ENCODE assay signal across 8 cellular contexts in genomic region chr1:243325305-243325890, GRCh38.
A peak's percentile ranks its signal among the peaks of the same experiment; 100 is the strongest.
DNase-seq lines count a peak whose midpoint lies in the region; ATAC-seq, FAIRE-seq and TF ChIP-seq lines count a peak whose summit lies in the region.

No MANE protein-coding gene starts in this region.

- no peaks in the 10 kb centered on the region for H3K79me2 ChIP-seq in astrocyte (ENCODE audit: insufficient read depth, low read length)

- no peaks in the 10 kb centered on the region for H4K20me1 ChIP-seq in astrocyte (ENCODE audit: insufficient read depth, low read length)

- H3K9ac ChIP-seq in astrocyte (ENCODE audit: low read length) (no peak overlapping the region), kidney (ENCODE audit: low read length in 2 of 2) (no peak overlapping the region)

- no peaks in the 10 kb centered on the region for H3K27me3 Mint-ChIP-seq in activated naive CD8-positive, alpha-beta T cell treated with anti-CD3 and anti-CD28 coated beads for 36 hours
- no peaks in the 10 kb centered on the region for H3K27me3 Mint-ChIP-seq in astrocyte (ENCODE audit: low read depth, unreplicated experiment)

- CTCF ChIA-PET in HEK293T (lab: Yijun Ruan, JAX) = no interaction called here

- no peak overlapping the region for H3K4me3 Mint-ChIP-seq in activated naive CD8-positive, alpha-beta T cell treated with anti-CD3 and anti-CD28 coated beads for 36 hours
- H3K4me3 Mint-ChIP-seq in astrocyte (ENCODE audit: unreplicated experiment) = no peak overlapping the region

- H3K4me3 ChIP-seq in astrocyte (ENCODE audit: insufficient read depth, low read depth, low read length) (no peak overlapping the region), kidney (ENCODE audit: low read length in 2 of 2) (no peak overlapping the region), upper lobe of left lung (no peak overlapping the region)

- no peaks in the 10 kb centered on the region for H3K9me3 Mint-ChIP-seq in activated naive CD8-positive, alpha-beta T cell treated with anti-CD3 and anti-CD28 coated beads for 36 hours
- no peaks in the 10 kb centered on the region for H3K9me3 Mint-ChIP-seq in astrocyte (ENCODE audit: unreplicated experiment)

- H3K4me1 Mint-ChIP-seq in activated naive CD8-positive, alpha-beta T cell treated with anti-CD3 and anti-CD28 coated beads for 36 hours = no peaks in the 10 kb centered on the region
- peaks cover 3% of the 10 kb centered on the region for H3K4me1 Mint-ChIP-seq in astrocyte (ENCODE audit: low read depth, unreplicated experiment)

- POLR2A ChIA-PET in HEK293T (lab: Yijun Ruan, JAX) = no interaction called here

- H3K4me2 ChIP-seq in astrocyte (ENCODE audit: low read length) = no peak overlapping the region

- H3K36me3 ChIP-seq in astrocyte (ENCODE audit: insufficient read depth, low read length) = peaks cover 3% of the 10 kb centered on the region
- no peaks in the 10 kb centered on the region for H3K36me3 ChIP-seq in kidney (ENCODE audit: control insufficient read depth in 1 of 2, insufficient read depth in 2 of 2, low read length in 2 of 2)
- H3K36me3 ChIP-seq in upper lobe of left lung = peaks cover 0 to 4% (median 1%) of the 10 kb centered on the region in 4 donors

- no peak overlapping the region for H2AFZ ChIP-seq in astrocyte (ENCODE audit: low read depth, low read length)

- H3K27me3 ChIP-seq in astrocyte (ENCODE audit: insufficient read depth, low read length) = no peaks in the 10 kb centered on the region
- H3K27me3 ChIP-seq in upper lobe of left lung = no peaks in the 10 kb centered on the region

- TF ChIP-seq CTCF in astrocyte (IDR thresholded peaks at IDR 0.05; ENCODE audit: insufficient read depth, low read depth, low read length) = peak; percentile 65
- peak; percentile 68 for TF ChIP-seq CTCF in kidney (IDR thresholded peaks at IDR 0.05; ENCODE audit: borderline replicate concordance, extremely low read depth, insufficient read depth)
- TF ChIP-seq CTCF in upper lobe of left lung (IDR thresholded peaks at IDR 0.05) = peak; percentile 62 to 78 (median 74)

- ATAC-seq in upper lobe of left lung (ENCODE audit: low FRiP score in 2 of 2) (peak in 1 of 2 donors; percentile 78), GM21825 (IDR thresholded peaks at IDR 0.05; ENCODE audit: unreplicated experiment) (no peak)

- H3K27ac ChIP-seq in astrocyte (ENCODE audit: low read depth, low read length) = no peak overlapping the region
- no peak overlapping the region for H3K27ac ChIP-seq in kidney (ENCODE audit: low read depth in 2 of 2, low read length in 2 of 2)
- H3K27ac ChIP-seq in upper lobe of left lung = no peak overlapping the region

- H3K36me3 Mint-ChIP-seq in activated naive CD8-positive, alpha-beta T cell treated with anti-CD3 and anti-CD28 coated beads for 36 hours = peaks cover under 1% of the 10 kb centered on the region
- H3K36me3 Mint-ChIP-seq in astrocyte (ENCODE audit: low read depth, unreplicated experiment) = no peaks in the 10 kb centered on the region

- H3K27ac Mint-ChIP-seq in activated naive CD8-positive, alpha-beta T cell treated with anti-CD3 and anti-CD28 coated beads for 36 hours = no peak overlapping the region
- H3K27ac Mint-ChIP-seq in astrocyte (ENCODE audit: unreplicated experiment) = no peak overlapping the region

- no peak for TF ChIP-seq POLR2A in upper lobe of left lung (IDR thresholded peaks at IDR 0.05)

- H3K9me3 ChIP-seq in astrocyte (ENCODE audit: insufficient read depth, low read depth, low read length) (no peaks in the 10 kb centered on the region), kidney (ENCODE audit: control insufficient read depth in 1 of 2, low read length in 2 of 2) (no peaks in the 10 kb centered on the region), upper lobe of left lung (no peaks in the 10 kb centered on the region)

- TF ChIP-seq EP300 in upper lobe of left lung (IDR thresholded peaks at IDR 0.05) = no peak

- 0% methylated on average over 1 of the region's 1 CpG for WGBS in upper lobe of left lung, 2 donors

- peak; percentile 2 for DNase-seq in activated naive CD8-positive, alpha-beta T cell treated with anti-CD3 and anti-CD28 coated beads, Interleukin-2, amount 50 U/mL, for 16 hours (ENCODE audit: low read depth, low spot score)
- DNase-seq in activated naive CD8-positive, alpha-beta T cell treated with anti-CD3 and anti-CD28 coated beads for 36 hours = no peak
- DNase-seq in HEK293T (ENCODE audit: extremely low spot score) (peak; percentile 39), NCI-H345 (lab: John Stamatoyannopoulos, UW) (peak; percentile 54), astrocyte (ENCODE audit: low read depth) (peak; percentile 36), kidney (no peak), upper lobe of left lung (no peak)

- intact Hi-C loops in kidney (cut with DNase I) = no loop called here

- FAIRE-seq in astrocyte (lab: Jason Lieb, UNC) (peak; percentile 55), kidney (lab: Jason Lieb, UNC) (peak; percentile 96)

- H3K4me1 ChIP-seq in astrocyte (ENCODE audit: insufficient read depth, low read length) = peaks cover 3% of the 10 kb centered on the region
- H3K4me1 ChIP-seq in kidney (ENCODE audit: control insufficient read depth in 1 of 2, insufficient read depth in 1 of 2, low read depth in 1 of 2, low read length in 2 of 2) = no peaks in the 10 kb centered on the region
- peaks cover 0 to 7% (median 0%) of the 10 kb centered on the region in 4 donors for H3K4me1 ChIP-seq in upper lobe of left lung

TF ChIP-seq in HEK293T, 16 proteins besides CTCF, POLR2A, EP300 and RAD21:
- TF ChIP-seq SP1 (IDR thresholded peaks at IDR 0.05) = no peak
- no peak for TF ChIP-seq FOXK2 (IDR thresholded peaks at IDR 0.05)
- no peak for TF ChIP-seq SUZ12 (IDR thresholded peaks at IDR 0.05)
- TF ChIP-seq FOXM1 (IDR thresholded peaks at IDR 0.05; ENCODE audit: borderline replicate concordance) = no peak

Comparison
In these comparisons a context has a peak if more than half of its experiments do, and no peak if none do; other contexts are left out.
1. DNase-seq: peak in activated naive CD8-positive, alpha-beta T cell treated with anti-CD3 and anti-CD28 coated beads, Interleukin-2, amount 50 U/mL, for 16 hours (single experiment), HEK293T (single experiment), NCI-H345 (single experiment) and astrocyte (single experiment); none in activated naive CD8-positive, alpha-beta T cell treated with anti-CD3 and anti-CD28 coated beads for 36 hours (single experiment), kidney (single experiment) and upper lobe of left lung (0 of 2).
2. Peak in every context shown above with its lines, with median percentiles within 50 percentile points of each other: CTCF ChIP-seq.